8 cellular contexts compared by ENCODE assay signal in the genomic region with DNA sequence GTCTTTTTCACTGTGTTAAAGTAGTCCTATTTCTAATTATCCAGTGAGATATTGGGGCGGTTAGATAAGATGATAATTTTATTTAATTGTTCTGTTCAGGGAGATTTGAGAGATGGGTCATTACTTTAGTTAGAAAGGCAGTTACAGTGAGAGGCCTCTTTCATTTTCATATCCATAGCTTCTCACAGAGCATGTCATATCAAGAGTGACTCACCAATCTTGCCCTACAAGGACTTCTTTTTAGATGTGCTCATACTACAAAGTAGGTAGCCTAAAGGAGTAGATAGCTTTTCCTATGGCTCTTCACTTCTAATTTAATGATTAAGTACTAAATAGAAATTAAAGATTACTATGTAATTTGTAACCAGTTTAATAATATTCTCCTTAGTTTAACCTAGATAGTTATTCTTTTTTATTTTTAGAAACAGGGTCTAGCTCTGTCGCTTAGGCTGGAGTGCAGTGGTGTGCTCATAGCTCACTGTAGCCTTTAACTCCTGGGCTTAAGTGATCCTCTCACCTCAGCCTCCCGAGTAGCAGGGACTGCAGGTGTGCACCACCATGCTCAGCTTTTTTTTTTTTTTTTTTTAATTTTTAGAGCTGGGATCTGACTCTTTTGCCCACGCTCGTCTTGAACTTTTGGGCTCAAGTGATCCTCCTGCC.
DNase-seq lines count a peak whose midpoint lies in the region; ATAC-seq and TF ChIP-seq lines count a peak whose summit lies in the region.

No MANE protein-coding gene starts in this region.

- H3K4me3 ChIP-seq in astrocyte of the spinal cord (ENCODE audit: low read depth, low read length): no peak overlapping the region

- DNase-seq in AG20443 (ENCODE audit: low spot score) (peak; percentile 35), astrocyte of the spinal cord (ENCODE audit: low read depth, low spot score) (peak; percentile 46), COR-L47 (lab: John Stamatoyannopoulos, UW) (no peak)
- DNase-seq in activated effector memory CD4-positive, alpha-beta T cell treated with anti-CD3 and anti-CD28 coated beads, Interleukin-2, amount 50 U/mL, for 16 hours: no peak
- no peak for DNase-seq in activated CD8-positive, alpha-beta memory T cell treated with anti-CD3 and anti-CD28 coated beads for 24 hours

- no peak for TF ChIP-seq CTCF in astrocyte of the spinal cord (IDR thresholded peaks at IDR 0.05; ENCODE audit: low read depth, low read length)

- in situ Hi-C loops in astrocyte of the spinal cord (cut with HindIII; ENCODE audit: low sequenced_read_pairs): no loop called here

- ATAC-seq in GM19397 (IDR thresholded peaks at IDR 0.05; ENCODE audit: unreplicated experiment): peak; percentile 72
- ATAC-seq in HG03175 (IDR thresholded peaks at IDR 0.05; ENCODE audit: unreplicated experiment): peak; percentile 92
- no peak for ATAC-seq in HG02970 (IDR thresholded peaks at IDR 0.05; ENCODE audit: low FRiP score, unreplicated experiment)

Comparison
In these comparisons a context has a peak if more than half of its experiments do, and no peak if none do; other contexts are left out.
1. DNase-seq: peak in AG20443 (single experiment) and astrocyte of the spinal cord (single experiment); none in activated effector memory CD4-positive, alpha-beta T cell treated with anti-CD3 and anti-CD28 coated beads, Interleukin-2, amount 50 U/mL, for 16 hours (single experiment), COR-L47 (single experiment) and activated CD8-positive, alpha-beta memory T cell treated with anti-CD3 and anti-CD28 coated beads for 24 hours (single experiment).